Comparison of ENCODE assay signal across 20 cellular contexts in the genomic region with DNA sequence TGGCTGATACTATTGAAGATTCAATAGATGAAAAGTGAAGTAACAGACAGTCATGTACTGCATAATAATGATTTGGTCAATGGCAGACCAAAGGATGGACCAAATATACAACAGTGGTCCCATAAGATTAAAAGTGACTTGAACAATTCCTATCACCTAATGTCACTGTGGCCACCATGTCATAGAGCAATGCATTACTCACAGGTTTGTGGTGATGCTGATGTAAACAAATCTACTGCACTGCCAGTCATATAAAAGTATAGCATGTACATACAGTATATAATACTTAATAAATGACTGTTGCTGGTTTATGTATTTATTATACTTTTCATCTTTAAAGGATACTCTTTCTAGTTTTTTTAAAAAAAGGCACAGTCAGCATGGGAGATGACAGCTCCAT.
A peak's percentile ranks its signal among the peaks of the same experiment; 100 is the strongest.
DNase-seq lines count a peak whose midpoint lies in the region; ATAC-seq and TF ChIP-seq lines count a peak whose summit lies in the region.
"Had no signal": no experiment of that assay in that cellular context is flagged by ENCODE, and none has a peak within 500 bp of the region (broad histone marks: within the 10 kb centered on the region; RNA-seq: fewer than 3 reads in every experiment).

No MANE protein-coding gene starts in this region.

- intact Hi-C loops in PC-3 (cut with micrococcal nuclease): no loop called here

- H3K4me3 ChIP-seq in PC-3 (ENCODE audit: low read length): no peak overlapping the region
- H3K4me3 ChIP-seq: HAP-1 had no signal

- no peaks in the 10 kb centered on the region for H3K9me2 ChIP-seq in PC-3 (replicated peaks; ENCODE audit: low read length)

- CTCF ChIA-PET in PC-3 (lab: Charles Lee): no interaction called here

- POLR2A ChIA-PET in PC-3 (lab: Charles Lee; ENCODE audit: unreplicated experiment): no interaction called here

- DNase-seq in activated CD4-positive, CD25-positive, alpha-beta regulatory T cell (lab: John Stamatoyannopoulos, UW): no peak
- DNase-seq in ELR (ENCODE audit: low read depth) (peak; percentile 60), PC-3 (peak; percentile 17), kidney tubule cell (ENCODE audit: low spot score) (peak; percentile 4), GM03348 (ENCODE audit: low spot score) (no peak), NOMO-1 treated with dmso at 0.1 percent for 144 hours (lab: John Stamatoyannopoulos, UW; ENCODE audit: unreplicated experiment) (no peak)
- DNase-seq: DMS79; NCI-H146; NCI-H2081 treated with DMSO at 0.1 percent for 48 hours; NCI-H2227 treated with DMSO at 0.1 percent for 48 hours; NCI-H526; NK-92 treated with Interleukin-12 subunit alpha and Interleukin-12 subunit beta, amount 100 ng/mL, for 24 hours; SHP77 had no signal

- peak; percentile 63 for ATAC-seq in activated CD4-positive, CD25-positive, alpha-beta regulatory T cell treated with anti-CD3 and anti-CD28 coated beads, Interleukin-2, amount 50 U/mL, for 24 hours
- no peak; the same call in 1 of the 2 replicates for ATAC-seq in PC-3
- no peak for ATAC-seq in HG02870 (IDR thresholded peaks at IDR 0.05; ENCODE audit: unreplicated experiment)
- ATAC-seq: Panc1, SK-N-SH treated with all-trans-retinoic acid at 6 μM for 48 hours had no signal

- H3K36me3 ChIP-seq in PC-3 (ENCODE audit: low read depth, low read length): peaks cover 34% of the 10 kb centered on the region

- no peak overlapping the region for H2AFZ ChIP-seq in PC-3 (ENCODE audit: low read length)

- H3K79me2 ChIP-seq in PC-3 (ENCODE audit: low read length): peaks cover 8% of the 10 kb centered on the region; the same call in 1 of the 2 replicates

- no peaks in the 10 kb centered on the region for H3K9me3 ChIP-seq in PC-3 (ENCODE audit: low read length)
- H3K9me3 ChIP-seq: HAP-1 had no signal

- no peaks in the 10 kb centered on the region for H3F3A ChIP-seq in PC-3 (ENCODE audit: low read length, unreplicated experiment)

- no TSS peak for BruUV-seq in PC-3 (replicated peaks; lab: Mats Ljungman, UMichigan)

- H3K4me2 ChIP-seq in PC-3 (ENCODE audit: low read length): no peak overlapping the region

- H3K4me1 ChIP-seq in PC-3 (ENCODE audit: insufficient read depth, low read length): no peaks in the 10 kb centered on the region

- no peaks in the 10 kb centered on the region for H3K27me3 ChIP-seq in PC-3 (ENCODE audit: low read length)

- no peaks in the 10 kb centered on the region for H4K20me1 ChIP-seq in PC-3 (ENCODE audit: low read length)

- no peak overlapping the region for H3K27ac ChIP-seq in PC-3 (ENCODE audit: low read length)
- H3K27ac ChIP-seq: 22Rv1, C4-2B had no signal

- TF ChIP-seq CTCF in PC-3 (conservative IDR thresholded peaks at IDR 0.05; ENCODE audit: low read depth, low read length): no peak

- no peak overlapping the region for H3K9ac ChIP-seq in PC-3 (ENCODE audit: low read length)

Comparison
In these comparisons a context has a peak if more than half of its experiments do, and no peak if none do; other contexts are left out.
1. ATAC-seq: peak in activated CD4-positive, CD25-positive, alpha-beta regulatory T cell treated with anti-CD3 and anti-CD28 coated beads, Interleukin-2, amount 50 U/mL, for 24 hours (2 of 2); none in PC-3 (single experiment) and HG02870 (single experiment).
2. DNase-seq: peak in ELR (single experiment), PC-3 (single experiment) and kidney tubule cell (single experiment); none in activated CD4-positive, CD25-positive, alpha-beta regulatory T cell (0 of 4), GM03348 (single experiment) and NOMO-1 treated with dmso at 0.1 percent for 144 hours (single experiment).